ENCODE assay signal across 8 cellular contexts in the genomic region with DNA sequence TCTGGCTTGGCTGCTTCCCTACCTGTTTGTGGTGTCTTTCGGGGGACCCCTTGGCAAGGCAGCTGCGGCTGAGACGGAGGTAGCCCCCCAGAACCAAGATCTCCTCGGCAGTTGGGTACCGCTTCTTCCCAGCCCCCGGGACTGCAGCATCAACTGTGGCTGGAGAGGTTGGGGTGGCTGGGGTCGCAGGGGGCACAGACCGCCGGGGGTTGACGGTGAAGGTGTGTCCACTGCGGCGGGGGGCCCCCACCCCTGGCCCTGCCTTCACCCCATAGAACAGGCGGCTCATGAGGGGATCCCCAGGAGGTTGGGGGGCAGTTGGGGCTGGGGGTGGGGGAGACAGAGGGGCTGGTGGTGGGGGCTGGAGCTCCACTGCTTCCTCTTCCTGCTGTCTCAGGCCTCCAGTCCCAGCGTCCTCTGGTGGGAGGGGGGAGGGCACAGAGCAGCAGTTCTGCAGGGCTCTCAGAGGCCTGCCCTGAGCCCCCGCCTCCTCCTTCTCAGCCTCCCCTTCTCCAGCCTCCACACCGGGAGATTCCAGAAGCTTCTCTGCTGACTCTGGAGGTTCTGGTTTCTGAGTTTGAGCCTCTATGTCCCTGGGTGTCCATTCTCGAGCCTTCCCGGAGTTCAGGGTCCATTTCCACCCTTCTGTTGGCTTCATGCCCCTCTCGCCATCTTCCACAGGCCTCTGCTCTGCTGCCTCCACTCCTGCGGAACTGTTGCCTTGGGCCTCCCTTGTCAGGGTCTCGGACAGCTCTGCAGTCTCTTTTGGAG. TPM values are rescaled to one million over a fixed set of nuclear protein-coding genes. Genes with fewer than 3 reads are reported as not detected.
A peak's percentile ranks its signal among the peaks of the same experiment; 100 is the strongest.
DNase-seq lines count a peak whose midpoint lies in the region; ATAC-seq and TF ChIP-seq lines count a peak whose summit lies in the region.

No MANE protein-coding gene starts in this region.

- 10 to 17% methylated on average over 14 to 18 of the region's 21 CpGs for WGBS in lower leg skin, 2 donors

- peaks cover 34% of the 10 kb centered on the region for H3K36me3 Mint-ChIP-seq in T-helper 17 cell (ENCODE audit: low read depth)
- peaks cover 56 to 79% of the 10 kb centered on the region in 2 donors for H3K36me3 Mint-ChIP-seq in stimulated activated naive B cell treated with anti-CD40 and anti-IgM and Interleukin-4, amounts not matched to agents 10 μg/mL and 1 μg/mL and 100 μg/mL, for 72 hours

- peaks cover 55% of the 10 kb centered on the region for H3K4me1 Mint-ChIP-seq in T-helper 17 cell
- H3K4me1 Mint-ChIP-seq in stimulated activated naive B cell treated with anti-CD40 and anti-IgM and Interleukin-4, amounts not matched to agents 10 μg/mL and 1 μg/mL and 100 μg/mL, for 72 hours, result peaks cover 49 to 74% of the 10 kb centered on the region in 2 donors

- no peaks in the 10 kb centered on the region for H3K9me3 ChIP-seq in T-helper 17 cell (ENCODE audit: control insufficient read depth, low read length, poor library complexity, severe bottlenecking)

- TF ChIP-seq CTCF in cardiac fibroblast (IDR thresholded peaks at IDR 0.05; ENCODE audit: low read depth, low read length) (no peak), lower leg skin (IDR thresholded peaks at IDR 0.05) (no peak)

- no peaks in the 10 kb centered on the region; the same call in 1 of the 2 replicates for H3K36me3 ChIP-seq in H7 (replicated peaks; ENCODE audit: control insufficient read depth, insufficient read depth, low read length)

- ATAC-seq in T-helper 17 cell, result no peak
- ATAC-seq in stimulated activated naive B cell treated with anti-CD40 and anti-IgM and Interleukin-4, amounts not matched to agents 10 μg/mL and 1 μg/mL and 100 μg/mL, for 72 hours (replicated peaks), result no peak
- ATAC-seq in HG02678 (IDR thresholded peaks at IDR 0.05; ENCODE audit: unreplicated experiment), result no peak
- ATAC-seq in HG02970 (IDR thresholded peaks at IDR 0.05; ENCODE audit: low FRiP score, unreplicated experiment), result no peak

- H3K27me3 ChIP-seq in H7 (ENCODE audit: control insufficient read depth, insufficient read depth, low read length), result no peaks in the 10 kb centered on the region

- no peaks in the 10 kb centered on the region for H3K27me3 Mint-ChIP-seq in T-helper 17 cell
- no peaks in the 10 kb centered on the region for H3K27me3 Mint-ChIP-seq in stimulated activated naive B cell treated with anti-CD40 and anti-IgM and Interleukin-4, amounts not matched to agents 10 μg/mL and 1 μg/mL and 100 μg/mL, for 72 hours

- peak overlapping the region; percentile 100 for H3K4me3 Mint-ChIP-seq in T-helper 17 cell
- peak overlapping the region; percentile 89 to 99 for H3K4me3 Mint-ChIP-seq in stimulated activated naive B cell treated with anti-CD40 and anti-IgM and Interleukin-4, amounts not matched to agents 10 μg/mL and 1 μg/mL and 100 μg/mL, for 72 hours

- TF ChIP-seq POLR2A in lower leg skin (IDR thresholded peaks at IDR 0.05), result no peak

- H3K4me3 ChIP-seq in H7 (ENCODE audit: insufficient read depth, low read depth, low read length) (peak overlapping the region; percentile 45), cardiac fibroblast (replicated peaks in 1 of 2; ENCODE audit: low read depth in 2 of 2, low read length in 2 of 2) (peak overlapping the region; percentile 85 to 94), lower leg skin (ENCODE audit: low read depth, poor library complexity, severe bottlenecking) (peak overlapping the region; percentile 50)

- no peaks in the 10 kb centered on the region for H3K9me3 Mint-ChIP-seq in stimulated activated naive B cell treated with anti-CD40 and anti-IgM and Interleukin-4, amounts not matched to agents 10 μg/mL and 1 μg/mL and 100 μg/mL, for 72 hours

- H3K27ac Mint-ChIP-seq in T-helper 17 cell, result peak overlapping the region; percentile 97
- peak overlapping the region; percentile 92 for H3K27ac Mint-ChIP-seq in stimulated activated naive B cell treated with anti-CD40 and anti-IgM and Interleukin-4, amounts not matched to agents 10 μg/mL and 1 μg/mL and 100 μg/mL, for 72 hours

- intact Hi-C loops in lower leg skin (cut with DNase I; ENCODE audit: low total_unique reads), result no loop called here

- no peak for DNase-seq in H7
- peak in 2 of 3 donors; percentile 23 to 40 for DNase-seq in T-helper 17 cell
- DNase-seq in cardiac fibroblast (ENCODE audit: low read depth in 2 of 2), result peak; percentile 47 to 62
- DNase-seq in lower leg skin (ENCODE audit: low spot score in 2 of 2), result peak; percentile 58 to 90
- no peak for DNase-seq in stimulated activated naive B cell treated with anti-CD40 and anti-IgM and Interleukin-4, amounts not matched to agents 10 μg/mL and 1 μg/mL and 100 μg/mL, for 72 hours
- no peak for DNase-seq in inferior parietal cortex (ENCODE audit: extremely low spot score)

RNA-seq across cellular contexts. Expression of a gene that starts 1.9 kb away (rescaled TPM):
- 48.2 and 55.7 TPM in 2 replicates for total RNA-seq in H7 (2014; rRNA removed; shearing (Covaris generic))
- total RNA-seq in T-helper 17 cell, result 100 to 1,000 TPM in 1 of 2 donors, 10 to 100 TPM in 1; 99.5 to 117 TPM
- 10 to 100 TPM; 23.6 to 34.1 (median 27.3) TPM for total RNA-seq in lower leg skin

RNA-seq across cellular contexts. Expression of a gene that starts 6.2 kb away (rescaled TPM):
- total RNA-seq in H7 (2014; rRNA removed; shearing (Covaris generic)), result 20.7 and 23.8 TPM in 2 replicates
- total RNA-seq in T-helper 17 cell (1 to 10 TPM; 4.7 to 5.6 TPM), lower leg skin (1 to 10 TPM; 4.3 to 6.9 (median 6.1) TPM)

RNA-seq across cellular contexts. Expression of a gene that starts 11.8 kb away (rescaled TPM):
- total RNA-seq in H7 (2014; rRNA removed; shearing (Covaris generic)), result 39.2 and 45.3 TPM in 2 replicates
- total RNA-seq in T-helper 17 cell (10 to 100 TPM; 23.5 to 25.6 TPM), lower leg skin (10 to 100 TPM; 25.0 to 37.0 (median 32.9) TPM)

RNA-seq across cellular contexts. Expression of a gene that starts 32.5 kb away (rescaled TPM):
- 25.5 and 29.1 TPM in 2 replicates for total RNA-seq in H7 (2014; rRNA removed; shearing (Covaris generic))
- total RNA-seq in T-helper 17 cell (10 to 100 TPM; 37.4 to 46.5 TPM), lower leg skin (10 to 100 TPM in 1 of 4 donors, 1 to 10 TPM in 3; 9.7 to 21.4 (median 9.8) TPM)

RNA-seq across cellular contexts. Expression of a gene that starts 35.6 kb away (rescaled TPM):
- 1,911 and 2,101 TPM in 2 replicates for total RNA-seq in H7 (2014; rRNA removed; shearing (Covaris generic))
- total RNA-seq in T-helper 17 cell (100 to 1,000 TPM; 104 to 108 TPM), lower leg skin (100 to 1,000 TPM; 119 to 179 (median 156) TPM)

Comparison
In these comparisons a context has a peak if more than half of its experiments do, and no peak if none do; other contexts are left out.
1. DNase-seq: peak in T-helper 17 cell (2 of 3), cardiac fibroblast (2 of 2) and lower leg skin (2 of 2); none in H7 (single experiment), stimulated activated naive B cell treated with anti-CD40 and anti-IgM and Interleukin-4, amounts not matched to agents 10 μg/mL and 1 μg/mL and 100 μg/mL, for 72 hours (single experiment) and inferior parietal cortex (single experiment).
2. Peak in every context shown above with its lines, with median percentiles within 50 percentile points of each other: H3K4me3 ChIP-seq.